In the genomic region with DNA sequence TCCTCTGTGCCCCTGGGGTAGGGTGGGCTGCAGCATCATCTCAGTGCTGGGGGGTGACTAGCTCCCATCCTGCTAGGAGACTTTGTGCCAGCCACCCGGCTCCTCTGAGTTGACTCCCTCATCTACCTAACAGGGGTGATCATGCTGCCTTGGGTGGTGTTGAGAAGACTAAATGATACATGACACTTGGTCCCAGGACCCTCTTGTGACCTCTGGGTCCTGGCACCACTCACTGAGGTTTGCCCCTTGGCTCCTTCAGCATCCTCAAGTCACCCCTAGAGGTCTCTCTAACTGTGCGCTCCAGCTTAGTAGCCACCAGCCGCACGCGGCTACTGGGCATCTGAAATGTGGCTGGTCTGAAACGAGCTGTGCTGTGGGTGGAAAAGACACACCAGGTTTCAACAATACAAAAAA, we compare ENCODE assay signal across 9 cellular contexts.
DNase-seq lines count a peak whose midpoint lies in the region; ATAC-seq, FAIRE-seq and TF ChIP-seq lines count a peak whose summit lies in the region.
"Had no signal": no experiment of that assay in that cellular context is flagged by ENCODE, and none has a peak within 500 bp of the region (broad histone marks: within the 10 kb centered on the region; RNA-seq: fewer than 3 reads in every experiment).

No MANE protein-coding gene starts in this region.

- no peaks in the 10 kb centered on the region for H3K9me2 ChIP-seq in DOHH2 (replicated peaks; ENCODE audit: control insufficient read depth, low read length)

- intact Hi-C loops in pancreas (cut with DNase I) (no loop called here), posterior vena cava (cut with DNase I) (loop anchor here (5.0 kb wide), 2 partner anchors 79 to 84 kb away; no protein-coding TSS in a partner anchor)

- no peaks in the 10 kb centered on the region for H3K79me2 ChIP-seq in DOHH2 (ENCODE audit: control insufficient read depth, low read length)

- H3K27ac ChIP-seq in DOHH2 (ENCODE audit: low read depth, low read length) (no peak overlapping the region), pancreas (no peak overlapping the region)
- H3K27ac ChIP-seq: SK-N-MC had no signal

- no peaks in the 10 kb centered on the region for H3F3A ChIP-seq in DOHH2 (ENCODE audit: control insufficient read depth, insufficient read depth)

- 28 to 44% methylated on average over 6 of the region's 6 CpGs for WGBS in pancreas, 2 donors

- H4K20me1 ChIP-seq in DOHH2 (ENCODE audit: control insufficient read depth, insufficient read depth, low read depth, low read length) = no peaks in the 10 kb centered on the region

- H3K4me2 ChIP-seq in DOHH2 (ENCODE audit: low read length) = peak overlapping the region; percentile 31

- peak in 3 of 4 donors; percentile 59 to 87 (median 78) for ATAC-seq in pancreas
- no peak for ATAC-seq in GM21619 (IDR thresholded peaks at IDR 0.05; ENCODE audit: unreplicated experiment)

- TF ChIP-seq POLR2A in erythroblast (IDR thresholded peaks at IDR 0.05; ENCODE audit: low read length) = no peak

- H3K9me3 ChIP-seq in DOHH2 (ENCODE audit: control insufficient read depth, insufficient read depth, low read length) (no peaks in the 10 kb centered on the region), pancreas (no peaks in the 10 kb centered on the region)

- no peak overlapping the region for H3K4me3 ChIP-seq in DOHH2 (ENCODE audit: low read length)
- H3K4me3 ChIP-seq in H7 (ENCODE audit: insufficient read depth, low read depth, low read length) = no peak overlapping the region
- H3K4me3 ChIP-seq in pancreas = no peak overlapping the region
- H3K4me3 ChIP-seq: SK-N-MC had no signal

- DNase-seq in H7 (peak; percentile 85), RKO (ENCODE audit: low spot score) (peak; percentile 29), erythroblast (lab: John Stamatoyannopoulos, UW) (peak; percentile 40 to 53), pancreas (peak in 1 of 6 donors; percentile 64), posterior vena cava (ENCODE audit: low spot score) (no peak)
- DNase-seq in effector CD4-positive, alpha-beta T cell = no peak

- no peaks in the 10 kb centered on the region for H3K27me3 ChIP-seq in DOHH2 (ENCODE audit: control insufficient read depth, low read length)
- H3K27me3 ChIP-seq in H7 (ENCODE audit: control insufficient read depth, insufficient read depth, low read length) = no peaks in the 10 kb centered on the region
- no peaks in the 10 kb centered on the region for H3K27me3 ChIP-seq in pancreas

- FAIRE-seq in pancreas (lab: Jason Lieb, UNC) = no peak

- H3K36me3 ChIP-seq in DOHH2 (ENCODE audit: control insufficient read depth, low read length) (no peaks in the 10 kb centered on the region), H7 (replicated peaks; ENCODE audit: control insufficient read depth, insufficient read depth, low read length) (no peaks in the 10 kb centered on the region), pancreas (no peaks in the 10 kb centered on the region)

- peak; percentile 83 for TF ChIP-seq CTCF in DOHH2 (IDR thresholded peaks at IDR 0.05; ENCODE audit: low read depth, low read length, poor library complexity, severe bottlenecking)
- TF ChIP-seq CTCF in pancreas (IDR thresholded peaks at IDR 0.05) = peak in 1 of 4 donors; percentile 24

- H3K4me1 ChIP-seq in DOHH2 (ENCODE audit: control insufficient read depth, low read length) = peaks cover 28% of the 10 kb centered on the region
- H3K4me1 ChIP-seq in pancreas = no peaks in the 10 kb centered on the region

Comparison
In these comparisons a context has a peak if more than half of its experiments do, and no peak if none do; other contexts are left out.
1. DNase-seq: peak in H7 (single experiment), RKO (single experiment) and erythroblast (2 of 2); none in posterior vena cava (single experiment) and effector CD4-positive, alpha-beta T cell (single experiment).
2. intact Hi-C loops: an anchor here in posterior vena cava (5.0 kb wide); none called in pancreas.